ENCODE assay signal across 12 cellular contexts in the genomic region with DNA sequence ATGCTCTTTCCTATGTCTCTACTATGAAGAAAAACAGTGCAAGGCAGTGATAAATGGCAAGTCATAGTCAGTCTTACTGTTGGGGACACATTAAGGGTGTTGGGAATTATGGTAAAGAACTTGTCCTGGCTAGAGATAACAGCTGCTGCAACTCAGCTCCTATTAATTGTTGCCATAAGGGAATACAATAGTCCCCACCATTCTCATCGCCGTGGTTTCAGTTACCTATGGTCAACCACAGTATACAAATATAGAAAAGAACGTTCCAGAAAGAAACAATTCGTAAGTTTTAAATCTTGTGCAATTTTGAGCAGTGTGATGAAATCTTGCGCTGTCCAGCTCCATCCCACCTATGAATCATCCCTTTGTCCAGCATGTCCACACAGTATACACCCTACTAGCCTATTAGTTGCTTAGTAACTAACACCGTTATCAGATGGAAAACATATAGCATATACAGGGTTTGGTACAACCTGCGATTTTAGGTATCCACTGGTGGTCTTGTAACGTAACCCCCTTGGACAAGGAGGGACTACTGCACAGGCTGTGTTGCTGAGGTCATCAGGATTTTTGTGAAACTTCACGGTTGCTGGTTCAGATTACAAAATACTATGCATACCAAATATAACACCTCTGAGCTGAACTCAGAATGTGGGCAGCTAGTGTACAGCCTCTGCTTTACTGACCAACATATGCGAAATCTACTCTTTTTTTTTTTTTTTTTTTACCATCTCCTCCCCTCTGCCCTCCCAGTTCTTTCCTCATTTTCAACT. TPM values are rescaled to one million over a fixed set of nuclear protein-coding genes. Genes with fewer than 3 reads are reported as not detected.
DNase-seq lines count a peak whose midpoint lies in the region; ATAC-seq and TF ChIP-seq lines count a peak whose summit lies in the region.
"Had no signal": no experiment of that assay in that cellular context is flagged by ENCODE, and none has a peak within 500 bp of the region (broad histone marks: within the 10 kb centered on the region; RNA-seq: fewer than 3 reads in every experiment).

No MANE protein-coding gene starts in this region.

- POLR2A ChIA-PET in activated CD8-positive, alpha-beta T cell treated with anti-CD3 and anti-CD28 coated beads for 36 hours (lab: Charles Lee), result no interaction called here
- POLR2A ChIA-PET in activated CD8-positive, alpha-beta T cell treated with anti-CD3 and anti-CD28 coated beads, Interleukin-2, amount 10 ng/mL, durations not matched to agents 7 days and 5 days (lab: Charles Lee), result no interaction called here

- no peaks in the 10 kb centered on the region for H3K27me3 Mint-ChIP-seq in activated CD8-positive, alpha-beta T cell treated with anti-CD3 and anti-CD28 coated beads for 36 hours
- H3K27me3 Mint-ChIP-seq in activated CD8-positive, alpha-beta T cell treated with anti-CD3 and anti-CD28 coated beads, Interleukin-2, amount 10 ng/mL, durations not matched to agents 7 days and 5 days (ENCODE audit: low read depth), result no peaks in the 10 kb centered on the region
- no peaks in the 10 kb centered on the region for H3K27me3 Mint-ChIP-seq in activated T-helper 17 cell treated with anti-CD3 and anti-CD28 coated beads, Interleukin-2, amount 50 U/mL, for 72 hours
- H3K27me3 Mint-ChIP-seq: dendritic cell treated with granulocyte-macrophage colony-stimulating factor and Interleukin-4, amounts not matched to agents 40 ng/mL and 50 ng/mL, for 4 days; stimulated activated naive CD8-positive, alpha-beta T cell treated with anti-CD3 and anti-CD28 coated beads, Interleukin-15, amount 100 ng/mL, for 72 hours had no signal

- CTCF ChIA-PET in activated CD8-positive, alpha-beta T cell treated with anti-CD3 and anti-CD28 coated beads for 36 hours (lab: Charles Lee), result interaction anchor here (0.9 to 1.7 kb wide), 2 partner anchors 23 to 159 kb away, joined by 4 to 5 read pairs; no protein-coding TSS in a partner anchor
- CTCF ChIA-PET in activated CD8-positive, alpha-beta T cell treated with anti-CD3 and anti-CD28 coated beads, Interleukin-2, amount 10 ng/mL, durations not matched to agents 7 days and 5 days (lab: Charles Lee), result no interaction called here

- peaks cover 2% of the 10 kb centered on the region for H3K4me1 Mint-ChIP-seq in activated CD8-positive, alpha-beta T cell treated with anti-CD3 and anti-CD28 coated beads for 36 hours (ENCODE audit: low read depth)
- H3K4me1 Mint-ChIP-seq in activated CD8-positive, alpha-beta T cell treated with anti-CD3 and anti-CD28 coated beads, Interleukin-2, amount 10 ng/mL, durations not matched to agents 7 days and 5 days (ENCODE audit: low read depth), result no peaks in the 10 kb centered on the region
- peaks cover 14% of the 10 kb centered on the region for H3K4me1 Mint-ChIP-seq in activated T-helper 17 cell treated with anti-CD3 and anti-CD28 coated beads, Interleukin-2, amount 50 U/mL, for 72 hours
- H3K4me1 Mint-ChIP-seq: stimulated activated naive CD8-positive, alpha-beta T cell treated with anti-CD3 and anti-CD28 coated beads, Interleukin-15, amount 100 ng/mL, for 72 hours had no signal

- H3K27me3 ChIP-seq in uterus, result no peaks in the 10 kb centered on the region
- H3K27me3 ChIP-seq: BLaER1 treated with 17β-estradiol and CSF1 and Interleukin-3, amounts not matched to agents 10 nM and 100 nM; neutrophil had no signal

- no peak overlapping the region for H3K4me3 Mint-ChIP-seq in activated CD8-positive, alpha-beta T cell treated with anti-CD3 and anti-CD28 coated beads for 36 hours
- H3K4me3 Mint-ChIP-seq in activated CD8-positive, alpha-beta T cell treated with anti-CD3 and anti-CD28 coated beads, Interleukin-2, amount 10 ng/mL, durations not matched to agents 7 days and 5 days, result no peak overlapping the region
- no peak overlapping the region for H3K4me3 Mint-ChIP-seq in activated T-helper 17 cell treated with anti-CD3 and anti-CD28 coated beads, Interleukin-2, amount 50 U/mL, for 72 hours
- H3K4me3 Mint-ChIP-seq: dendritic cell treated with granulocyte-macrophage colony-stimulating factor and Interleukin-4, amounts not matched to agents 40 ng/mL and 50 ng/mL, for 4 days; stimulated activated naive CD8-positive, alpha-beta T cell treated with anti-CD3 and anti-CD28 coated beads, Interleukin-15, amount 100 ng/mL, for 72 hours had no signal

- peaks cover 0 to 9% of the 10 kb centered on the region in 2 donors for H3K4me1 ChIP-seq in uterus

- intact Hi-C loops in activated CD8-positive, alpha-beta T cell treated with anti-CD3 and anti-CD28 coated beads for 36 hours (cut with micrococcal nuclease), result no loop called here
- intact Hi-C loops in uterus (cut with DNase I; ENCODE audit: low total_unique reads), result no loop called here

- ATAC-seq in activated CD8-positive, alpha-beta T cell treated with anti-CD3 and anti-CD28 coated beads for 36 hours, result no peak
- ATAC-seq in activated CD8-positive, alpha-beta T cell treated with anti-CD3 and anti-CD28 coated beads, Interleukin-2, amount 10 ng/mL, durations not matched to agents 7 days and 5 days, result no peak
- ATAC-seq in activated T-helper 17 cell treated with anti-CD3 and anti-CD28 coated beads, Interleukin-2, amount 50 U/mL, for 72 hours (replicated peaks), result no peak
- ATAC-seq: stimulated activated naive CD8-positive, alpha-beta T cell treated with anti-CD3 and anti-CD28 coated beads, Interleukin-15, amount 100 ng/mL, for 72 hours had no signal

- H3K9me3 Mint-ChIP-seq in activated CD8-positive, alpha-beta T cell treated with anti-CD3 and anti-CD28 coated beads for 36 hours, result no peaks in the 10 kb centered on the region
- H3K9me3 Mint-ChIP-seq in activated CD8-positive, alpha-beta T cell treated with anti-CD3 and anti-CD28 coated beads, Interleukin-2, amount 10 ng/mL, durations not matched to agents 7 days and 5 days (ENCODE audit: insufficient read depth), result no peaks in the 10 kb centered on the region
- H3K9me3 Mint-ChIP-seq in activated T-helper 17 cell treated with anti-CD3 and anti-CD28 coated beads, Interleukin-2, amount 50 U/mL, for 72 hours, result no peaks in the 10 kb centered on the region
- H3K9me3 Mint-ChIP-seq: dendritic cell treated with granulocyte-macrophage colony-stimulating factor and Interleukin-4, amounts not matched to agents 40 ng/mL and 50 ng/mL, for 4 days; stimulated activated naive CD8-positive, alpha-beta T cell treated with anti-CD3 and anti-CD28 coated beads, Interleukin-15, amount 100 ng/mL, for 72 hours had no signal

- H3K4me3 ChIP-seq in uterus (no peak overlapping the region), coronary artery (no peak overlapping the region)
- H3K4me3 ChIP-seq: BLaER1 treated with 17β-estradiol and CSF1 and Interleukin-3, amounts not matched to agents 10 nM and 100 nM had no signal

- no peak for DNase-seq in activated CD8-positive, alpha-beta T cell treated with anti-CD3 and anti-CD28 coated beads for 36 hours
- DNase-seq in activated CD8-positive, alpha-beta T cell treated with anti-CD3 and anti-CD28 coated beads, Interleukin-2, amount 10 ng/mL, durations not matched to agents 7 days and 5 days, result no peak
- DNase-seq in hepatic stellate cell (ENCODE audit: low spot score), result peak; percentile 6
- DNase-seq in uterus, result peak; percentile 28 to 54
- no peak for DNase-seq in NCI-H2171 (lab: John Stamatoyannopoulos, UW)
- no peak for DNase-seq in DMS 273 (lab: John Stamatoyannopoulos, UW; ENCODE audit: unreplicated experiment)
- no peak for DNase-seq in coronary artery (ENCODE audit: low spot score)
- DNase-seq: stimulated activated naive CD8-positive, alpha-beta T cell treated with anti-CD3 and anti-CD28 coated beads, Interleukin-15, amount 100 ng/mL, for 72 hours had no signal

- H3K36me3 Mint-ChIP-seq in activated CD8-positive, alpha-beta T cell treated with anti-CD3 and anti-CD28 coated beads for 36 hours (ENCODE audit: low read depth), result peaks cover 48% of the 10 kb centered on the region
- peaks cover 48% of the 10 kb centered on the region for H3K36me3 Mint-ChIP-seq in activated CD8-positive, alpha-beta T cell treated with anti-CD3 and anti-CD28 coated beads, Interleukin-2, amount 10 ng/mL, durations not matched to agents 7 days and 5 days (ENCODE audit: low read depth)
- H3K36me3 Mint-ChIP-seq in activated T-helper 17 cell treated with anti-CD3 and anti-CD28 coated beads, Interleukin-2, amount 50 U/mL, for 72 hours (ENCODE audit: low read depth), result peaks cover 96% of the 10 kb centered on the region

- no peaks in the 10 kb centered on the region for H3K36me3 ChIP-seq in uterus

- peak overlapping the region; percentile 40 for H3K27ac Mint-ChIP-seq in activated CD8-positive, alpha-beta T cell treated with anti-CD3 and anti-CD28 coated beads for 36 hours
- H3K27ac Mint-ChIP-seq in activated CD8-positive, alpha-beta T cell treated with anti-CD3 and anti-CD28 coated beads, Interleukin-2, amount 10 ng/mL, durations not matched to agents 7 days and 5 days, result no peak overlapping the region
- peak overlapping the region; percentile 65 for H3K27ac Mint-ChIP-seq in activated T-helper 17 cell treated with anti-CD3 and anti-CD28 coated beads, Interleukin-2, amount 50 U/mL, for 72 hours
- H3K27ac Mint-ChIP-seq: dendritic cell treated with granulocyte-macrophage colony-stimulating factor and Interleukin-4, amounts not matched to agents 40 ng/mL and 50 ng/mL, for 4 days had no signal

- TF ChIP-seq POLR2A in uterus (IDR thresholded peaks at IDR 0.05), result no peak

- H3K27ac ChIP-seq in uterus, result peak overlapping the region; percentile 69 to 74
- peak overlapping the region in 1 of 2 donors; percentile 17 for H3K27ac ChIP-seq in coronary artery
- H3K27ac ChIP-seq: neutrophil had no signal

- H3K9me3 ChIP-seq in uterus, result no peaks in the 10 kb centered on the region
- H3K9me3 ChIP-seq: BLaER1 treated with 17β-estradiol and CSF1 and Interleukin-3, amounts not matched to agents 10 nM and 100 nM; neutrophil had no signal

- TF ChIP-seq CTCF in activated CD8-positive, alpha-beta T cell treated with anti-CD3 and anti-CD28 coated beads for 36 hours (IDR thresholded peaks at IDR 0.05), result no peak
- no peak for TF ChIP-seq CTCF in uterus (IDR thresholded peaks at IDR 0.05)
- TF ChIP-seq CTCF in coronary artery (IDR thresholded peaks at IDR 0.05), result no peak

RNA-seq across cellular contexts. Expression of a gene that starts 53.5 kb away (rescaled TPM):
- total RNA-seq in activated CD8-positive, alpha-beta T cell treated with anti-CD3 and anti-CD28 coated beads for 36 hours, result 10 to 100 TPM; 56.8 to 59.2 TPM
- total RNA-seq in activated CD8-positive, alpha-beta T cell treated with anti-CD3 and anti-CD28 coated beads, Interleukin-2, amount 10 ng/mL, durations not matched to agents 7 days and 5 days, result 10 to 100 TPM; 46.3 to 48.7 TPM
- total RNA-seq in activated T-helper 17 cell treated with anti-CD3 and anti-CD28 coated beads, Interleukin-2, amount 50 U/mL, for 72 hours, result 10 to 100 TPM; 63.7 to 70.4 TPM
- 100 to 1,000 TPM in 1 of 4 donors, 10 to 100 TPM in 3; 54.1 to 108 (median 72.5) TPM for total RNA-seq in uterus

Comparison
In these comparisons a context has a peak if more than half of its experiments do, and no peak if none do; other contexts are left out.
1. DNase-seq: peak in hepatic stellate cell (single experiment) and uterus (2 of 2); none in activated CD8-positive, alpha-beta T cell treated with anti-CD3 and anti-CD28 coated beads for 36 hours (single experiment), activated CD8-positive, alpha-beta T cell treated with anti-CD3 and anti-CD28 coated beads, Interleukin-2, amount 10 ng/mL, durations not matched to agents 7 days and 5 days (single experiment), NCI-H2171 (single experiment), DMS 273 (single experiment) and coronary artery (single experiment).